ENCODE assay signal across 9 cellular contexts in genomic region chr6:112879920-112880413, GRCh38.
A peak's percentile ranks its signal among the peaks of the same experiment; 100 is the strongest.
DNase-seq lines count a peak whose midpoint lies in the region; ATAC-seq and TF ChIP-seq lines count a peak whose summit lies in the region.
"Had no signal": no experiment of that assay in that cellular context is flagged by ENCODE, and none has a peak within 500 bp of the region (broad histone marks: within the 10 kb centered on the region; RNA-seq: fewer than 3 reads in every experiment).

No MANE protein-coding gene starts in this region.

- peak; percentile 87 for ATAC-seq in GM18508 (IDR thresholded peaks at IDR 0.05; ENCODE audit: insufficient read depth, unreplicated experiment)
- ATAC-seq in HG02642 (IDR thresholded peaks at IDR 0.05; ENCODE audit: poor library complexity, unreplicated experiment): no peak
- no peak for ATAC-seq in HG03139 (IDR thresholded peaks at IDR 0.05; ENCODE audit: unreplicated experiment)

- H3K4me2 ChIP-seq in osteoblast (ENCODE audit: insufficient read depth, low read length): no peak overlapping the region

- H3K4me3 ChIP-seq in osteoblast (ENCODE audit: insufficient read depth, low read length): no peak overlapping the region

- H3K27ac ChIP-seq in osteoblast (ENCODE audit: low read depth, low read length): peak overlapping the region; percentile 46

- peaks cover 45% of the 10 kb centered on the region for H3K4me1 ChIP-seq in osteoblast (ENCODE audit: insufficient read depth, low read length)

- peak overlapping the region; percentile 43 for H2AFZ ChIP-seq in osteoblast (ENCODE audit: low read length)

- TF ChIP-seq CTCF in osteoblast (IDR thresholded peaks at IDR 0.05; ENCODE audit: extremely low read depth, low read depth, low read length): no peak

- no peaks in the 10 kb centered on the region for H4K20me1 ChIP-seq in osteoblast (ENCODE audit: insufficient read depth, low read length)

- H3K27me3 ChIP-seq in osteoblast (ENCODE audit: insufficient read depth, low read length): no peaks in the 10 kb centered on the region

- peak; percentile 41 for DNase-seq in NAMALWA (ENCODE audit: low spot score)
- peak; percentile 94 for DNase-seq in ecto neural progenitor cell (ENCODE audit: low spot score)
- no peak for DNase-seq in osteoblast (ENCODE audit: insufficient read length, low spot score, missing footprints)
- DNase-seq in LoVo (ENCODE audit: low spot score): no peak
- DNase-seq in AML-193 (lab: John Stamatoyannopoulos, UW): no peak
- DNase-seq: stimulated activated CD4-positive, alpha-beta T cell treated with anti-CD3 and anti-CD28 coated beads, Interleukin-15, amount 100 ng/mL, for 24 hours had no signal

- no peaks in the 10 kb centered on the region for H3K79me2 ChIP-seq in osteoblast (ENCODE audit: insufficient read depth, low read length)

- H3K9me3 ChIP-seq in osteoblast (ENCODE audit: low read depth, low read length): no peaks in the 10 kb centered on the region

- no peaks in the 10 kb centered on the region for H3K36me3 ChIP-seq in osteoblast (ENCODE audit: insufficient read depth, low read length)

Comparison
In these comparisons a context has a peak if more than half of its experiments do, and no peak if none do; other contexts are left out.
1. DNase-seq: peak in NAMALWA (single experiment) and ecto neural progenitor cell (single experiment); none in osteoblast (single experiment), LoVo (single experiment) and AML-193 (0 of 2).